ENCODE assay signal across 8 cellular contexts in genomic region chr17:64929419-64930209, GRCh38. TPM values are rescaled to one million over a fixed set of nuclear protein-coding genes. Genes with fewer than 3 reads are reported as not detected.
DNase-seq lines count a peak whose midpoint lies in the region; ATAC-seq, FAIRE-seq and TF ChIP-seq lines count a peak whose summit lies in the region.
"Not testable (repeated sequence)": the region's sequence is repeated elsewhere in the genome, so short reads cannot be mapped to it uniquely, and the experiment has no call there.

No MANE protein-coding gene starts in this region.

- H3K9me3 ChIP-seq in DND-41 (ENCODE audit: insufficient read depth, low read length, severe bottlenecking); astrocyte (ENCODE audit: insufficient read depth, low read depth, low read length); keratinocyte (ENCODE audit: control insufficient read depth, low read depth, low read length): not testable (repeated sequence)

- peak; percentile 54 for DNase-seq in DND-41
- peak; percentile 93 for DNase-seq in M059J (ENCODE audit: low read depth)
- DNase-seq in T1000 (lab: John Stamatoyannopoulos, UW): peak; percentile 8
- DNase-seq in activated T-cell treated with anti-CD3 and anti-CD28 coated beads for 4 hours: peak; percentile 23
- DNase-seq in astrocyte (ENCODE audit: low read depth): peak; percentile 30
- DNase-seq in keratinocyte (ENCODE audit: low read depth, low spot score): peak; percentile 41
- DNase-seq in stimulated activated CD4-positive, alpha-beta T cell treated with anti-CD3 and anti-CD28 coated beads, Interleukin-15, amount 100 ng/mL, for 48 hours (ENCODE audit: low read depth in 2 of 2): peak; percentile 36 to 40
- DNase-seq in stimulated activated naive CD8-positive, alpha-beta T cell treated with anti-CD3 and anti-CD28 coated beads, Interleukin-15, amount 100 ng/mL, for 72 hours: peak; percentile 30 to 45

- not testable (repeated sequence) for H3K9me3 Mint-ChIP-seq in astrocyte (ENCODE audit: unreplicated experiment); stimulated activated naive CD8-positive, alpha-beta T cell treated with anti-CD3 and anti-CD28 coated beads, Interleukin-15, amount 100 ng/mL, for 72 hours

- H3K27me3 ChIP-seq in DND-41 (ENCODE audit: insufficient read depth, low read length, poor library complexity); astrocyte (ENCODE audit: insufficient read depth, low read length); keratinocyte (ENCODE audit: control insufficient read depth, extremely low read depth, insufficient read depth, low read length): not testable (repeated sequence)

- H3K4me3 ChIP-seq in DND-41 (ENCODE audit: low read depth in 1 of 2, low read length in 2 of 2); astrocyte (ENCODE audit: insufficient read depth, low read depth, low read length); keratinocyte (ENCODE audit: control insufficient read depth in 2 of 3, extremely low read depth in 1 of 3, insufficient read depth in 2 of 3, low read depth in 1 of 3, low read length in 3 of 3): not testable (repeated sequence)

- FAIRE-seq in astrocyte (lab: Jason Lieb, UNC); keratinocyte (lab: Jason Lieb, UNC): not testable (repeated sequence)

- not testable (repeated sequence) for TF ChIP-seq CTCF in DND-41 (IDR thresholded peaks at IDR 0.05; ENCODE audit: borderline replicate concordance, extremely low read depth, low read length, poor library complexity, severe bottlenecking); astrocyte (IDR thresholded peaks at IDR 0.05; ENCODE audit: insufficient read depth, low read depth, low read length); keratinocyte (optimal IDR thresholded peaks at IDR 0.05 in 1 of 3, IDR thresholded peaks at IDR 0.05 in 1 of 3, conservative IDR thresholded peaks at IDR 0.05 in 1 of 3; ENCODE audit: extremely low read depth in 1 of 3, insufficient read depth in 2 of 3, low read length in 3 of 3)

- dilution Hi-C loops in keratinocyte (cut with MboI; ENCODE audit: extremely low pct_ligation_motif_present, low sequenced_read_pairs): not testable (repeated sequence)

- not testable (repeated sequence) for H3K27ac ChIP-seq in DND-41 (ENCODE audit: low read length); astrocyte (ENCODE audit: low read depth, low read length); keratinocyte (ENCODE audit: control insufficient read depth, insufficient read depth, low read length)

- H2AFZ ChIP-seq in DND-41 (ENCODE audit: low read depth, low read length); astrocyte (ENCODE audit: low read depth, low read length); keratinocyte (ENCODE audit: control insufficient read depth, low read length): not testable (repeated sequence)

- not testable (repeated sequence) for H3K36me3 Mint-ChIP-seq in astrocyte (ENCODE audit: low read depth, unreplicated experiment)

- H3K4me1 Mint-ChIP-seq in astrocyte (ENCODE audit: low read depth, unreplicated experiment): peaks cover 16% of the 10 kb centered on the region
- peaks cover 20% of the 10 kb centered on the region for H3K4me1 Mint-ChIP-seq in stimulated activated naive CD8-positive, alpha-beta T cell treated with anti-CD3 and anti-CD28 coated beads, Interleukin-15, amount 100 ng/mL, for 72 hours

- not testable (repeated sequence) for H3K79me2 ChIP-seq in DND-41 (ENCODE audit: insufficient read depth, low read length); astrocyte (ENCODE audit: insufficient read depth, low read length); keratinocyte (ENCODE audit: control insufficient read depth, insufficient read depth, low read length)

- H3K4me1 ChIP-seq in DND-41 (ENCODE audit: insufficient read depth, low read length); astrocyte (ENCODE audit: insufficient read depth, low read length); keratinocyte (ENCODE audit: control insufficient read depth, extremely low read depth, insufficient read depth, low read length): not testable (repeated sequence)

- H3K4me2 ChIP-seq in DND-41 (ENCODE audit: insufficient read depth, low read length); astrocyte (ENCODE audit: low read length); keratinocyte (ENCODE audit: control insufficient read depth, extremely low read depth, insufficient read depth, low read depth, low read length): not testable (repeated sequence)

- H3K27ac Mint-ChIP-seq in astrocyte (ENCODE audit: unreplicated experiment): not testable (repeated sequence)
- H3K27ac Mint-ChIP-seq in stimulated activated naive CD8-positive, alpha-beta T cell treated with anti-CD3 and anti-CD28 coated beads, Interleukin-15, amount 100 ng/mL, for 72 hours: peak overlapping the region in 1 of 2 donors; percentile 27

- H3K27me3 Mint-ChIP-seq in astrocyte (ENCODE audit: low read depth, unreplicated experiment); stimulated activated naive CD8-positive, alpha-beta T cell treated with anti-CD3 and anti-CD28 coated beads, Interleukin-15, amount 100 ng/mL, for 72 hours: not testable (repeated sequence)

- H4K20me1 ChIP-seq in DND-41 (ENCODE audit: insufficient read depth, low read length); astrocyte (ENCODE audit: insufficient read depth, low read length); keratinocyte (ENCODE audit: control insufficient read depth, extremely low read depth, insufficient read depth, low read length): not testable (repeated sequence)

- H3K4me3 Mint-ChIP-seq in astrocyte (ENCODE audit: unreplicated experiment); stimulated activated naive CD8-positive, alpha-beta T cell treated with anti-CD3 and anti-CD28 coated beads, Interleukin-15, amount 100 ng/mL, for 72 hours: not testable (repeated sequence)

- H3K9me1 ChIP-seq in keratinocyte (ENCODE audit: control insufficient read depth, extremely low read depth, insufficient read depth, low read length): not testable (repeated sequence)

- ATAC-seq in DND-41 (ENCODE audit: insufficient read depth, low read depth): peak; percentile 81
- peak; percentile 93 for ATAC-seq in stimulated activated naive CD8-positive, alpha-beta T cell treated with anti-CD3 and anti-CD28 coated beads, Interleukin-15, amount 100 ng/mL, for 72 hours

- H3K36me3 ChIP-seq in DND-41 (ENCODE audit: insufficient read depth, low read length); astrocyte (ENCODE audit: insufficient read depth, low read length); keratinocyte (ENCODE audit: control insufficient read depth in 2 of 2, extremely low read depth in 1 of 2, insufficient read depth in 2 of 2, low read length in 2 of 2): not testable (repeated sequence)

- H3K9ac ChIP-seq in DND-41 (ENCODE audit: low read depth, low read length); astrocyte (ENCODE audit: low read length); keratinocyte (ENCODE audit: control insufficient read depth, extremely low read depth, insufficient read depth, low read length): not testable (repeated sequence)

RNA-seq across cellular contexts. Expression of gene LRRC37A3, which starts 10.3 kb away (rescaled TPM):
- 7.1 and 12.7 TPM in 2 replicates for total RNA-seq in M059J (2014; rRNA removed; shearing (Covaris generic))
- 16.1 and 16.4 TPM in 2 replicates for total RNA-seq in astrocyte
- polyA plus RNA-seq in keratinocyte: 1.2 to 3.2 TPM (median 2.0 TPM) in 3 replicates
- polyA plus RNA-seq in keratinocyte (2011; ENCODE audit: low read depth): 6.3 TPM
- 1.1 and 1.6 TPM in 2 replicates for polyA plus RNA-seq in keratinocyte (2011; cell fraction: cytosol; rRNA removed)
- polyA plus RNA-seq in keratinocyte (2011; cell fraction: nucleus; rRNA removed): 10.5 and 12.8 TPM in 2 replicates
- polyA plus RNA-seq in keratinocyte (2012; ENCODE audit: low replicate concordance): 1.3 and 4.0 TPM in 2 replicates
- 3.4 to 9.0 TPM (median 7.2 TPM) in 3 replicates for polyA minus RNA-seq in keratinocyte
- not detected for polyA minus RNA-seq in keratinocyte (2011; cell fraction: cytosol; rRNA and poly(A)+ RNA removed)
- 9.7 and 14.0 TPM in 2 replicates for polyA minus RNA-seq in keratinocyte (2011; cell fraction: nucleus; rRNA and poly(A)+ RNA removed)

Comparison
In these comparisons a context has a peak if more than half of its experiments do, and no peak if none do; other contexts are left out.
1. DNase-seq: peak in every context shown above with its lines; median percentile 93 in M059J; 54 in DND-41; 41 in keratinocyte; 38 in stimulated activated CD4-positive, alpha-beta T cell treated with anti-CD3 and anti-CD28 coated beads, Interleukin-15, amount 100 ng/mL, for 48 hours; 38 in stimulated activated naive CD8-positive, alpha-beta T cell treated with anti-CD3 and anti-CD28 coated beads, Interleukin-15, amount 100 ng/mL, for 72 hours; 30 in astrocyte; 23 in activated T-cell treated with anti-CD3 and anti-CD28 coated beads for 4 hours; 8 in T1000.